In genomic region chr7:51455513-51455912, GRCh38 we compare ENCODE assay signal across 17 cellular contexts.
A peak's percentile ranks its signal among the peaks of the same experiment; 100 is the strongest.
DNase-seq lines count a peak whose midpoint lies in the region; TF ChIP-seq lines count a peak whose summit lies in the region.
"Had no signal": no experiment of that assay in that cellular context is flagged by ENCODE, and none has a peak within 500 bp of the region (broad histone marks: within the 10 kb centered on the region; RNA-seq: fewer than 3 reads in every experiment).

No MANE protein-coding gene starts in this region.

- no peaks in the 10 kb centered on the region for H3K4me1 Mint-ChIP-seq in activated T-helper 2 cell treated with anti-CD3 and anti-CD28 coated beads, Interferon-gamma antibody, Interleukin-2, Interleukin-4, amounts not matched to agents 10 μg/mL and 5 μg/mL and 100 μg/mL, durations not matched to agents 14 hours and 24 hours and 36 hours (ENCODE audit: low read depth)
- H3K4me1 Mint-ChIP-seq: CD4-positive, CD25-positive, alpha-beta regulatory T cell; T-cell had no signal

- no peaks in the 10 kb centered on the region for H3K9me3 ChIP-seq in WERI-Rb-1 (ENCODE audit: severe bottlenecking)
- H3K9me3 ChIP-seq: Caco-2 had no signal

- DNase-seq in NCI-H1092 treated with DMSO at 0.1 percent for 48 hours (lab: John Stamatoyannopoulos, UW), result peak; percentile 46
- no peak for DNase-seq in NCI-H1092 (lab: John Stamatoyannopoulos, UW)
- peak; percentile 15 for DNase-seq in NCI-H2029 treated with DMSO at 0.1 percent for 48 hours (lab: John Stamatoyannopoulos, UW)
- peak; percentile 23 for DNase-seq in WERI-Rb-1
- no peak for DNase-seq in CD1c-positive myeloid dendritic cell (ENCODE audit: extremely low spot score)
- no peak for DNase-seq in activated T-helper 2 cell treated with anti-CD3 and anti-CD28 coated beads, Interferon-gamma antibody, Interleukin-2, Interleukin-4, amounts not matched to agents 10 μg/mL and 5 μg/mL and 100 μg/mL, durations not matched to agents 14 hours and 24 hours and 36 hours (ENCODE audit: low spot score)
- DNase-seq in germinal center (ENCODE audit: low spot score), result no peak
- DNase-seq: 8988T; Caco-2; CD4-positive, CD25-positive, alpha-beta regulatory T cell; H7; NCI-H187; NCI-H524 treated with DMSO at 0.1 percent for 48 hours; OCI-M1; T-cell had no signal

- H3K4me3 Mint-ChIP-seq in activated T-helper 2 cell treated with anti-CD3 and anti-CD28 coated beads, Interferon-gamma antibody, Interleukin-2, Interleukin-4, amounts not matched to agents 10 μg/mL and 5 μg/mL and 100 μg/mL, durations not matched to agents 14 hours and 24 hours and 36 hours (ENCODE audit: low read depth), result no peak overlapping the region
- H3K4me3 Mint-ChIP-seq: CD4-positive, CD25-positive, alpha-beta regulatory T cell; T-cell had no signal

- intact Hi-C loops in activated T-helper 2 cell treated with anti-CD3 and anti-CD28 coated beads, Interferon-gamma antibody, Interleukin-2, Interleukin-4, amounts not matched to agents 10 μg/mL and 5 μg/mL and 100 μg/mL, durations not matched to agents 14 hours and 24 hours and 36 hours (cut with micrococcal nuclease), result no loop called here

- H3K27me3 Mint-ChIP-seq in activated T-helper 2 cell treated with anti-CD3 and anti-CD28 coated beads, Interferon-gamma antibody, Interleukin-2, Interleukin-4, amounts not matched to agents 10 μg/mL and 5 μg/mL and 100 μg/mL, durations not matched to agents 14 hours and 24 hours and 36 hours (ENCODE audit: low read depth), result no peaks in the 10 kb centered on the region

- H3K27ac Mint-ChIP-seq in activated T-helper 2 cell treated with anti-CD3 and anti-CD28 coated beads, Interferon-gamma antibody, Interleukin-2, Interleukin-4, amounts not matched to agents 10 μg/mL and 5 μg/mL and 100 μg/mL, durations not matched to agents 14 hours and 24 hours and 36 hours, result no peak overlapping the region
- H3K27ac Mint-ChIP-seq: CD4-positive, CD25-positive, alpha-beta regulatory T cell; T-cell had no signal

- H3K36me3 Mint-ChIP-seq in activated T-helper 2 cell treated with anti-CD3 and anti-CD28 coated beads, Interferon-gamma antibody, Interleukin-2, Interleukin-4, amounts not matched to agents 10 μg/mL and 5 μg/mL and 100 μg/mL, durations not matched to agents 14 hours and 24 hours and 36 hours (ENCODE audit: low read depth), result no peaks in the 10 kb centered on the region
- H3K36me3 Mint-ChIP-seq: CD4-positive, CD25-positive, alpha-beta regulatory T cell; T-cell had no signal

- H3K27me3 ChIP-seq in WERI-Rb-1 (ENCODE audit: insufficient read depth, low read depth, severe bottlenecking), result no peaks in the 10 kb centered on the region

- peak overlapping the region; percentile 16 for H3K27ac ChIP-seq in C4-2B
- H3K27ac ChIP-seq in WERI-Rb-1, result no peak overlapping the region

- H3K36me3 ChIP-seq in WERI-Rb-1, result no peaks in the 10 kb centered on the region

- no peaks in the 10 kb centered on the region for H3K9me3 Mint-ChIP-seq in activated T-helper 2 cell treated with anti-CD3 and anti-CD28 coated beads, Interferon-gamma antibody, Interleukin-2, Interleukin-4, amounts not matched to agents 10 μg/mL and 5 μg/mL and 100 μg/mL, durations not matched to agents 14 hours and 24 hours and 36 hours
- H3K9me3 Mint-ChIP-seq: T-cell had no signal

- H3K4me3 ChIP-seq in WERI-Rb-1 (ENCODE audit: low read depth, low read length), result no peak overlapping the region
- H3K4me3 ChIP-seq: K562 had no signal

- no peak for TF ChIP-seq CTCF in C4-2B (conservative IDR thresholded peaks at IDR 0.05)
- TF ChIP-seq CTCF in WERI-Rb-1 (IDR thresholded peaks at IDR 0.05; ENCODE audit: low read depth, low read length), result no peak

Comparison
In these comparisons a context has a peak if more than half of its experiments do, and no peak if none do; other contexts are left out.
1. DNase-seq: peak in NCI-H1092 treated with DMSO at 0.1 percent for 48 hours (single experiment), NCI-H2029 treated with DMSO at 0.1 percent for 48 hours (single experiment) and WERI-Rb-1 (single experiment); none in NCI-H1092 (single experiment), CD1c-positive myeloid dendritic cell (single experiment), activated T-helper 2 cell treated with anti-CD3 and anti-CD28 coated beads, Interferon-gamma antibody, Interleukin-2, Interleukin-4, amounts not matched to agents 10 μg/mL and 5 μg/mL and 100 μg/mL, durations not matched to agents 14 hours and 24 hours and 36 hours (single experiment) and germinal center (single experiment).